In genomic region chr2:231185886-231186285, GRCh38 we compare ENCODE assay signal across 1 cellular context.
TF ChIP-seq lines count a peak whose summit lies in the region.

No MANE protein-coding gene starts in this region.

TF ChIP-seq in liver, 16 proteins besides CTCF, POLR2A, EP300 and RAD21 (continued from another document):
- TF ChIP-seq MAX (IDR thresholded peaks at IDR 0.05) (no peak), REST (IDR thresholded peaks at IDR 0.05) (no peak), FOXA1 (IDR thresholded peaks at IDR 0.05) (no peak), HNF4A (conservative IDR thresholded peaks at IDR 0.05) (no peak), RXRA (IDR thresholded peaks at IDR 0.05) (no peak), YY1 (IDR thresholded peaks at IDR 0.05) (no peak), HNF4G (IDR thresholded peaks at IDR 0.05) (no peak), FOXA2 (IDR thresholded peaks at IDR 0.05) (no peak), ZBTB33 (IDR thresholded peaks at IDR 0.05) (no peak), NR2F2 (IDR thresholded peaks at IDR 0.05) (no peak)
TF ChIP-seq in liver: peak in this region for 0.
